ENCODE assay signal across 8 cellular contexts in genomic region chr10:100370561-100370975, GRCh38. TPM values are rescaled to one million over a fixed set of nuclear protein-coding genes. Genes with fewer than 3 reads are reported as not detected.
DNase-seq lines count a peak whose midpoint lies in the region; ATAC-seq and TF ChIP-seq lines count a peak whose summit lies in the region.

No MANE protein-coding gene starts in this region.

- no peaks in the 10 kb centered on the region for H3K36me3 Mint-ChIP-seq in endothelial cell (ENCODE audit: low read depth, unreplicated experiment)

- H3K4me1 ChIP-seq in prostate gland (replicated peaks) = peaks cover 15% of the 10 kb centered on the region

- TF ChIP-seq CTCF in endothelial cell (IDR thresholded peaks at IDR 0.05; ENCODE audit: unreplicated experiment) = no peak
- no peak for TF ChIP-seq CTCF in prostate gland (IDR thresholded peaks at IDR 0.05)

- ATAC-seq in GM18873 (IDR thresholded peaks at IDR 0.05; ENCODE audit: low FRiP score, unreplicated experiment) = no peak

- H3K4me3 Mint-ChIP-seq in endothelial cell (ENCODE audit: unreplicated experiment) = no peak overlapping the region

- H3K4me3 ChIP-seq in prostate gland = no peak overlapping the region

- DNase-seq in activated gamma-delta T cell treated with Interleukin-2 at 50 U/mL for 16 hours (peak; percentile 42), activated gamma-delta T cell (lab: John Stamatoyannopoulos, UW) (no peak), SW 1271 (lab: John Stamatoyannopoulos, UW) (peak; percentile 3 to 49), endothelial cell (ENCODE audit: low spot score) (no peak), prostate gland (ENCODE audit: low spot score) (peak; percentile 61), DMS79 treated with DMSO at 0.1 percent for 48 hours (lab: John Stamatoyannopoulos, UW) (no peak), DMS153 treated with DMSO at 0.1 percent for 48 hours (lab: John Stamatoyannopoulos, UW; ENCODE audit: unreplicated experiment) (no peak)

- 43% methylated on average over 5 of the region's 5 CpGs for WGBS in prostate gland

- H3K27ac Mint-ChIP-seq in endothelial cell (ENCODE audit: unreplicated experiment) = peak overlapping the region; percentile 87

- H3K27me3 Mint-ChIP-seq in endothelial cell (ENCODE audit: unreplicated experiment) = no peaks in the 10 kb centered on the region

- H3K9me3 ChIP-seq in prostate gland = no peaks in the 10 kb centered on the region

- peak overlapping the region; percentile 98 to 99 for H3K27ac ChIP-seq in prostate gland

- intact Hi-C loops in prostate gland (cut with DNase I) = loop anchor here (2.0 to 5.0 kb wide), 2 partner anchors 32 to 542 kb away; partner anchors contain the start of gene SLF2

- no peaks in the 10 kb centered on the region for H3K36me3 ChIP-seq in prostate gland

- no peaks in the 10 kb centered on the region for H3K9me3 Mint-ChIP-seq in endothelial cell (ENCODE audit: unreplicated experiment)

- H3K4me1 Mint-ChIP-seq in endothelial cell (ENCODE audit: unreplicated experiment) = peaks cover 20% of the 10 kb centered on the region

- H3K27me3 ChIP-seq in prostate gland (replicated peaks; ENCODE audit: insufficient read depth) = no peaks in the 10 kb centered on the region

- peak; percentile 45 for TF ChIP-seq POLR2A in prostate gland (IDR thresholded peaks at IDR 0.05)

RNA-seq across cellular contexts. Expression of gene SCD, which starts 23.5 kb away (rescaled TPM):
- total RNA-seq in endothelial cell (ENCODE audit: unreplicated experiment) (627 TPM), prostate gland (100 to 1,000 TPM in 1 of 2 donors, 10 to 100 TPM in 1; 95.5 to 179 TPM)

RNA-seq across cellular contexts. Expression of gene PKD2L1, which starts 40.5 kb away (rescaled TPM):
- total RNA-seq in endothelial cell (ENCODE audit: unreplicated experiment) (0.44 TPM), prostate gland (under 1 TPM; 0.09 to 0.34 TPM)

Comparison
In these comparisons a context has a peak if more than half of its experiments do, and no peak if none do; other contexts are left out.
1. DNase-seq: peak in activated gamma-delta T cell treated with Interleukin-2 at 50 U/mL for 16 hours (single experiment), SW 1271 (2 of 2) and prostate gland (single experiment); none in activated gamma-delta T cell (single experiment), endothelial cell (single experiment), DMS79 treated with DMSO at 0.1 percent for 48 hours (single experiment) and DMS153 treated with DMSO at 0.1 percent for 48 hours (single experiment).